In genomic region chr1:45521413-45522323, GRCh38 we compare ENCODE assay signal across 1 cellular context.
TF ChIP-seq lines count a peak whose summit lies in the region.

TSS of gene PRDX1 (minus strand) at chr1:45521884. CDS start at chr1:45519043, 2,841 bp downstream.

TF ChIP-seq in HepG2, 621 proteins besides CTCF, POLR2A, EP300 and RAD21 (continued from another document and continues in another):
- TF ChIP-seq ZMAT5 (CRISPR knock-in tag; IDR thresholded peaks at IDR 0.05; ENCODE audit: borderline replicate concordance, low read depth): no peak
- peak; percentile 68; the same call in 1 of the 2 replicates for TF ChIP-seq ZNF367 (CRISPR knock-in tag; IDR thresholded peaks at IDR 0.05; ENCODE audit: borderline replicate concordance)
- TF ChIP-seq RAD51 (IDR thresholded peaks at IDR 0.05; ENCODE audit: borderline replicate concordance): no peak
- peak; percentile 90 for TF ChIP-seq KAT8 (CRISPR knock-in tag; IDR thresholded peaks at IDR 0.05)
- peak; percentile 77 for TF ChIP-seq AGO1 (IDR thresholded peaks at IDR 0.05; ENCODE audit: low read depth, low read length, poor library complexity, severe bottlenecking)
- TF ChIP-seq MTF1 (CRISPR knock-in tag; IDR thresholded peaks at IDR 0.05): 0 out of 2 replicates have a peak, but pooled peaks have one; percentile 45
- TF ChIP-seq CREBL2 (CRISPR knock-in tag; IDR thresholded peaks at IDR 0.05; ENCODE audit: borderline replicate concordance): no peak; the same call in none of the 2 replicates
- TF ChIP-seq SIX4 (CRISPR knock-in tag; IDR thresholded peaks at IDR 0.05): peak; percentile 41; the same call in 1 of the 2 replicates
- TF ChIP-seq POLR2AphosphoS5 (IDR thresholded peaks at IDR 0.05; ENCODE audit: low read depth, low read length): peak; percentile 100
- peak; percentile 64; the same call in 1 of the 2 replicates for TF ChIP-seq NR2F2 (IDR thresholded peaks at IDR 0.05; ENCODE audit: borderline replicate concordance, low read depth)
- peak; percentile 81 for TF ChIP-seq PHF5A (CRISPR knock-in tag; IDR thresholded peaks at IDR 0.05; ENCODE audit: low read depth, unreplicated experiment)
- TF ChIP-seq FOXK1 (CRISPR knock-in tag; IDR thresholded peaks at IDR 0.05; ENCODE audit: borderline replicate concordance, low read depth): peak; percentile 43; the same call in 1 of the 2 replicates
- TF ChIP-seq IKZF5 (CRISPR knock-in tag; IDR thresholded peaks at IDR 0.05): peak; percentile 98; the same call in 1 of the 2 replicates
- TF ChIP-seq ZBTB49 (CRISPR knock-in tag; IDR thresholded peaks at IDR 0.05; ENCODE audit: borderline replicate concordance): no peak; the same call in 1 of the 2 replicates
- TF ChIP-seq KLF6 (CRISPR knock-in tag; IDR thresholded peaks at IDR 0.05): peak; percentile 91
- TF ChIP-seq HOXA9 (CRISPR knock-in tag; IDR thresholded peaks at IDR 0.05; ENCODE audit: borderline replicate concordance): peak; percentile 67
- no peak for TF ChIP-seq ZKSCAN1 (IDR thresholded peaks at IDR 0.05; ENCODE audit: low read length)
- TF ChIP-seq BCL3 (CRISPR knock-in tag; IDR thresholded peaks at IDR 0.05): peak; percentile 91
- TF ChIP-seq ZNF7 (CRISPR knock-in tag; IDR thresholded peaks at IDR 0.05): peak; percentile 30; the same call in 1 of the 2 replicates
- TF ChIP-seq NR1H2 (CRISPR knock-in tag; IDR thresholded peaks at IDR 0.05; ENCODE audit: borderline replicate concordance, low read depth): peak; percentile 76
- TF ChIP-seq FOXP1 (IDR thresholded peaks at IDR 0.05): no peak
- TF ChIP-seq FOXP1 (CRISPR knock-in tag; IDR thresholded peaks at IDR 0.05): peak; percentile 68
- TF ChIP-seq ZNF230 (CRISPR knock-in tag; IDR thresholded peaks at IDR 0.05): peak; percentile 91
- TF ChIP-seq ARHGAP35 (CRISPR knock-in tag; IDR thresholded peaks at IDR 0.05; ENCODE audit: borderline replicate concordance): peak; percentile 97
- TF ChIP-seq ZFP82 (CRISPR knock-in tag; IDR thresholded peaks at IDR 0.05; ENCODE audit: borderline replicate concordance): 0 out of 2 replicates have a peak, but pooled peaks have one; percentile 84
- peak; percentile 86 for TF ChIP-seq SRY (CRISPR knock-in tag; IDR thresholded peaks at IDR 0.05)
- peak; percentile 100 for TF ChIP-seq POLR2G (IDR thresholded peaks at IDR 0.05; ENCODE audit: low read depth, low read length)
- TF ChIP-seq MEIS2 (CRISPR knock-in tag; IDR thresholded peaks at IDR 0.05): peak; percentile 30; the same call in 1 of the 2 replicates
- no peak for TF ChIP-seq NBN (conservative IDR thresholded peaks at IDR 0.05)
- TF ChIP-seq PRDM10 (CRISPR knock-in tag; IDR thresholded peaks at IDR 0.05; ENCODE audit: low read depth): peak; percentile 83
- TF ChIP-seq SIX1 (CRISPR knock-in tag; IDR thresholded peaks at IDR 0.05; ENCODE audit: borderline replicate concordance): peak; percentile 67; the same call in 1 of the 2 replicates
- peak; percentile 96 for TF ChIP-seq POGK (CRISPR knock-in tag; conservative IDR thresholded peaks at IDR 0.05)
- no peak for TF ChIP-seq PRMT3 (CRISPR knock-in tag; IDR thresholded peaks at IDR 0.05; ENCODE audit: borderline replicate concordance, low read depth)
- peak; percentile 97 for TF ChIP-seq DR1 (CRISPR knock-in tag; IDR thresholded peaks at IDR 0.05)
- TF ChIP-seq LRRFIP1 (CRISPR knock-in tag; conservative IDR thresholded peaks at IDR 0.05): peak; percentile 91; the same call in 1 of the 2 replicates
- no peak for TF ChIP-seq IRF9 (CRISPR knock-in tag; IDR thresholded peaks at IDR 0.05; ENCODE audit: borderline replicate concordance)
- TF ChIP-seq ZNF704 (CRISPR knock-in tag; IDR thresholded peaks at IDR 0.05; ENCODE audit: borderline replicate concordance): 0 out of 2 replicates have a peak, but pooled peaks have one; percentile 68
- peak; percentile 93 for TF ChIP-seq ZNF557 (CRISPR knock-in tag; IDR thresholded peaks at IDR 0.05)
- peak; percentile 29; the same call in 1 of the 2 replicates for TF ChIP-seq KDM1A (CRISPR knock-in tag; IDR thresholded peaks at IDR 0.05)
- peak; percentile 91 for TF ChIP-seq ZNF335 (CRISPR knock-in tag; IDR thresholded peaks at IDR 0.05)
- no peak for TF ChIP-seq CHCHD3 (CRISPR knock-in tag; IDR thresholded peaks at IDR 0.05)
- TF ChIP-seq CSRNP1 (CRISPR knock-in tag; IDR thresholded peaks at IDR 0.05): no peak; the same call in 1 of the 2 replicates
- peak; percentile 89 for TF ChIP-seq NCOA2 (CRISPR knock-in tag; IDR thresholded peaks at IDR 0.05)
- TF ChIP-seq MLLT10 (CRISPR knock-in tag; IDR thresholded peaks at IDR 0.05): peak; percentile 92
- peak; percentile 78; the same call in 1 of the 2 replicates for TF ChIP-seq ZNF446 (CRISPR knock-in tag; IDR thresholded peaks at IDR 0.05)
- peak; percentile 87 for TF ChIP-seq ZFX (CRISPR knock-in tag; IDR thresholded peaks at IDR 0.05; ENCODE audit: low read depth)
